ENCODE assay signal across 14 cellular contexts in the genomic region with DNA sequence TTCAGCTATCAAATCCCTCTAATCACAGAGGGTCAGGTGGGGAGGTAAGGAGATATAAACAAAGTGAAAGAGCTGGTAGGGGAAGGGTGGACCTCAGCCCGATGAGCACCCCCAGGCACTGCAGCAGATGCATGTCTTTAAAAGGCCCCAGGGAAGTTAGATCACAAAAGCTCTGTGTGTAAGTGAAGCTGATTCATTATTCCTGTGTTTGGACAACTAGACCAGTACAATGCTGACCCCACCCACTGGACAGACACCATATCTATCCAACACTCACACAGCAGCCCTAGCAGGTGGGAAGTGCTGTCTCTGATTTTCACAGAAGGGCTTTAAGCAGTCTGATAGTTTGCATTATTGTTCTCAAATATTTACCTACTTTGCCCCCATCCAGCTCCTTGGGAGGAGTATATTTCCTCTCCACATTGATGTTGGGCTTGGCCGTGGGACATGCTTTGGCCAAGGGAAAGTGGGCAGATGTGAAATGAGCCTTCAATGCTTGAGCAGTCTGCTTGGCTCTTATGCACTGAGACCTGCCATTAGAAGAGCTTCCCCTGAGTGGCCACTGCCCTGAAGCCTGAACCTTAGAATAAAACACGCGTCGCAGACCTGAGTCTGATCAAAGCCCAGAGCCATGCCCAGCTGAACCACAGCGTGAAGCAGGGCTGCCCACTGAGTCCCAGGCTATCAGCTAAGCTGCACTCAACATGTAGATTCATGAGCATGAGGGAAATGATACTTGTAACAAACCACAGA.
DNase-seq lines count a peak whose midpoint lies in the region; ATAC-seq, FAIRE-seq and TF ChIP-seq lines count a peak whose summit lies in the region.
"Had no signal": no experiment of that assay in that cellular context is flagged by ENCODE, and none has a peak within 500 bp of the region (broad histone marks: within the 10 kb centered on the region; RNA-seq: fewer than 3 reads in every experiment).

No MANE protein-coding gene starts in this region.

- H4K20me1 ChIP-seq in astrocyte (ENCODE audit: insufficient read depth, low read length): no peaks in the 10 kb centered on the region
- H4K20me1 ChIP-seq: BLaER1 treated with 17β-estradiol and CSF1 and Interleukin-3, amounts not matched to agents 10 nM and 100 nM had no signal

- H3K9me3 ChIP-seq in MG63 (no peaks in the 10 kb centered on the region), astrocyte (ENCODE audit: insufficient read depth, low read depth, low read length) (no peaks in the 10 kb centered on the region)
- H3K9me3 ChIP-seq: pancreas had no signal

- no TSS peak for BruUV-seq in Calu3 (replicated peaks; lab: Mats Ljungman, UMichigan)

- H3K36me3 ChIP-seq in MG63: no peaks in the 10 kb centered on the region
- H3K36me3 ChIP-seq in astrocyte (ENCODE audit: insufficient read depth, low read length): no peaks in the 10 kb centered on the region
- H3K36me3 ChIP-seq: BLaER1 treated with 17β-estradiol and CSF1 and Interleukin-3, amounts not matched to agents 10 nM and 100 nM; pancreas had no signal

- TF ChIP-seq POLR2A in lower leg skin (IDR thresholded peaks at IDR 0.05): no peak

- intact Hi-C loops in Calu3 (cut with micrococcal nuclease; ENCODE audit: unreplicated experiment): no loop called here
- intact Hi-C loops in lower leg skin (cut with DNase I; ENCODE audit: low total_unique reads): no loop called here

- peak overlapping the region; percentile 35 for H3K4me2 ChIP-seq in astrocyte (ENCODE audit: low read length)

- H3K27ac ChIP-seq in astrocyte (ENCODE audit: low read depth, low read length): peak overlapping the region; percentile 69
- H3K27ac ChIP-seq: BLaER1 treated with 17β-estradiol and CSF1 and Interleukin-3, amounts not matched to agents 10 nM and 100 nM; HL-60; pancreas had no signal

- H3K79me2 ChIP-seq in astrocyte (ENCODE audit: insufficient read depth, low read length): no peaks in the 10 kb centered on the region

- no peak overlapping the region for H2AFZ ChIP-seq in astrocyte (ENCODE audit: low read depth, low read length)

- H3K4me1 Mint-ChIP-seq in Calu3 (ENCODE audit: low read depth, unreplicated experiment): peaks cover 28% of the 10 kb centered on the region
- H3K4me1 Mint-ChIP-seq in astrocyte (ENCODE audit: low read depth, unreplicated experiment): peaks cover 49% of the 10 kb centered on the region
- peaks cover 4% of the 10 kb centered on the region for H3K4me1 Mint-ChIP-seq in glutamatergic neuron (ENCODE audit: low read depth, unreplicated experiment)

- 85 to 87% methylated on average over 6 of the region's 6 CpGs for WGBS in lower leg skin, 2 donors

- CTCF ChIA-PET in Calu3 (lab: Charles Lee): interaction anchor here (0.6 to 1.7 kb wide), 3 partner anchors 32 to 706 kb away, joined by 3 to 7 read pairs (median 3); no protein-coding TSS in a partner anchor

- H3K9me3 Mint-ChIP-seq in Calu3 (ENCODE audit: low read depth, unreplicated experiment): peaks cover 3% of the 10 kb centered on the region
- H3K9me3 Mint-ChIP-seq in astrocyte (ENCODE audit: unreplicated experiment): peaks cover under 1% of the 10 kb centered on the region
- H3K9me3 Mint-ChIP-seq in glutamatergic neuron (ENCODE audit: unreplicated experiment): peaks cover 3% of the 10 kb centered on the region

- no peak for TF ChIP-seq CTCF in Calu3 (IDR thresholded peaks at IDR 0.05; ENCODE audit: unreplicated experiment)
- TF ChIP-seq CTCF in astrocyte (IDR thresholded peaks at IDR 0.05; ENCODE audit: insufficient read depth, low read depth, low read length): no peak
- TF ChIP-seq CTCF in lower leg skin (IDR thresholded peaks at IDR 0.05): no peak
- TF ChIP-seq CTCF in glutamatergic neuron (IDR thresholded peaks at IDR 0.05; ENCODE audit: partially characterized antibody, unreplicated experiment): no peak

- no peak overlapping the region for H3K27ac Mint-ChIP-seq in Calu3 (ENCODE audit: unreplicated experiment)
- H3K27ac Mint-ChIP-seq in astrocyte (ENCODE audit: unreplicated experiment): peak overlapping the region; percentile 58
- H3K27ac Mint-ChIP-seq in glutamatergic neuron (ENCODE audit: unreplicated experiment): no peak overlapping the region

- H3K4me3 Mint-ChIP-seq in Calu3 (ENCODE audit: low read depth, unreplicated experiment) (no peak overlapping the region), astrocyte (ENCODE audit: unreplicated experiment) (no peak overlapping the region), glutamatergic neuron (ENCODE audit: unreplicated experiment) (no peak overlapping the region)

- peak overlapping the region; percentile 37 for H3K9ac ChIP-seq in astrocyte (ENCODE audit: low read length)
- H3K9ac ChIP-seq: BLaER1 treated with 17β-estradiol and CSF1 and Interleukin-3, amounts not matched to agents 10 nM and 100 nM had no signal

- ATAC-seq in GM18511 (IDR thresholded peaks at IDR 0.05; ENCODE audit: unreplicated experiment) (no peak), HG02763 (IDR thresholded peaks at IDR 0.05; ENCODE audit: unreplicated experiment) (no peak)

- H3K4me1 ChIP-seq in astrocyte (ENCODE audit: insufficient read depth, low read length): peaks cover 48% of the 10 kb centered on the region
- H3K4me1 ChIP-seq: pancreas had no signal

- H3K27me3 ChIP-seq in MG63: no peaks in the 10 kb centered on the region
- no peaks in the 10 kb centered on the region for H3K27me3 ChIP-seq in astrocyte (ENCODE audit: insufficient read depth, low read length)
- H3K27me3 ChIP-seq: BLaER1 treated with 17β-estradiol and CSF1 and Interleukin-3, amounts not matched to agents 10 nM and 100 nM; pancreas had no signal

- no peaks in the 10 kb centered on the region for H3K36me3 Mint-ChIP-seq in Calu3 (ENCODE audit: insufficient read depth, unreplicated experiment)
- no peaks in the 10 kb centered on the region for H3K36me3 Mint-ChIP-seq in astrocyte (ENCODE audit: low read depth, unreplicated experiment)
- no peaks in the 10 kb centered on the region for H3K36me3 Mint-ChIP-seq in glutamatergic neuron (ENCODE audit: unreplicated experiment)

- DNase-seq in Calu3: peak; percentile 28
- DNase-seq in MG63: peak; percentile 76
- peak; percentile 80 for DNase-seq in astrocyte (ENCODE audit: low read depth)
- peak; percentile 13 to 70 for DNase-seq in lower leg skin (ENCODE audit: low spot score in 2 of 2)
- DNase-seq in glutamatergic neuron: no peak
- DNase-seq in HT-29 (ENCODE audit: low spot score): no peak
- DNase-seq: NCI-H510A treated with DMSO at 0.1 percent for 48 hours, pancreas, T-helper 2 cell had no signal

- H3K4me3 ChIP-seq in MG63 (no peak overlapping the region), astrocyte (ENCODE audit: insufficient read depth, low read depth, low read length) (no peak overlapping the region), lower leg skin (ENCODE audit: low read depth, poor library complexity, severe bottlenecking) (no peak overlapping the region)
- H3K4me3 ChIP-seq: BLaER1 treated with 17β-estradiol and CSF1 and Interleukin-3, amounts not matched to agents 10 nM and 100 nM; pancreas had no signal

- peak; percentile 79 for FAIRE-seq in astrocyte (lab: Jason Lieb, UNC)
- FAIRE-seq: GM12892, pancreas had no signal

- H3K27me3 Mint-ChIP-seq in Calu3 (ENCODE audit: unreplicated experiment) (peaks cover 18% of the 10 kb centered on the region), astrocyte (ENCODE audit: low read depth, unreplicated experiment) (peaks cover 8% of the 10 kb centered on the region), glutamatergic neuron (ENCODE audit: unreplicated experiment) (peaks cover 5% of the 10 kb centered on the region)

Comparison
In these comparisons a context has a peak if more than half of its experiments do, and no peak if none do; other contexts are left out.
1. DNase-seq: peak in Calu3 (single experiment), MG63 (single experiment), astrocyte (single experiment) and lower leg skin (2 of 2); none in glutamatergic neuron (single experiment) and HT-29 (single experiment).